Comparison of ENCODE assay signal across 15 cellular contexts in genomic region chr10:13877154-13877909, GRCh38.
DNase-seq lines count a peak whose midpoint lies in the region; ATAC-seq, FAIRE-seq and TF ChIP-seq lines count a peak whose summit lies in the region.
"Had no signal": no experiment of that assay in that cellular context is flagged by ENCODE, and none has a peak within 500 bp of the region (broad histone marks: within the 10 kb centered on the region; RNA-seq: fewer than 3 reads in every experiment).

No MANE protein-coding gene starts in this region.

- H3K9me3 Mint-ChIP-seq in CD8-positive, alpha-beta T cell: no peaks in the 10 kb centered on the region

- CTCF ChIA-PET in CD8-positive, alpha-beta T cell (lab: Charles Lee): no interaction called here
- CTCF ChIA-PET in RWPE1 (lab: Yijun Ruan, JAX): no interaction called here

- H3K9me3 ChIP-seq in fibroblast of lung (ENCODE audit: control insufficient read depth, insufficient read depth, low read depth, low read length) (no peaks in the 10 kb centered on the region), lower lobe of right lung (no peaks in the 10 kb centered on the region), thyroid gland (no peaks in the 10 kb centered on the region)
- H3K9me3 ChIP-seq in CD8-positive, alpha-beta T cell (ENCODE audit: low read length): no peaks in the 10 kb centered on the region

- H3K36me3 ChIP-seq in fibroblast of lung (ENCODE audit: control insufficient read depth, insufficient read depth, low read length): no peaks in the 10 kb centered on the region
- no peaks in the 10 kb centered on the region for H3K36me3 ChIP-seq in lower lobe of right lung
- H3K36me3 ChIP-seq in thyroid gland: no peaks in the 10 kb centered on the region
- no peaks in the 10 kb centered on the region for H3K36me3 ChIP-seq in CD8-positive, alpha-beta T cell (ENCODE audit: insufficient read depth, low read length)

- DNase-seq in HTR-8/SVneo (ENCODE audit: insufficient read length, low spot score): no peak
- DNase-seq in fibroblast of lung (ENCODE audit: low read depth in 2 of 2): peak; percentile 59 to 61
- no peak for DNase-seq in lower lobe of right lung
- DNase-seq in thyroid gland: peak; percentile 71 to 89
- DNase-seq in amniotic stem cell (lab: John Stamatoyannopoulos, UW): no peak
- DNase-seq in CD8-positive, alpha-beta T cell: no peak
- no peak for DNase-seq in urothelium cell line (ENCODE audit: low spot score)
- no peak for DNase-seq in RWPE1 (ENCODE audit: low spot score)
- DNase-seq: activated CD4-positive, alpha-beta T cell treated with anti-CD3 and anti-CD28 coated beads for 36 hours; activated effector memory CD4-positive, alpha-beta T cell treated with Interleukin-2 at 50 U/mL for 16 hours; CD4-positive, CD25-positive, alpha-beta regulatory T cell; NCI-H1436 treated with DMSO at 0.1 percent for 48 hours; small intestine; SW 1271 had no signal

- 35 to 46% methylated on average over 8 to 10 of the region's 11 CpGs for WGBS in thyroid gland, 2 donors

- H3K4me3 ChIP-seq in fibroblast of lung (replicated peaks in 1 of 4; ENCODE audit: control extremely low read depth in 1 of 4, insufficient read depth in 1 of 4, low read depth in 3 of 4, low read length in 4 of 4) (no peak overlapping the region), lower lobe of right lung (no peak overlapping the region), thyroid gland (replicated peaks in 1 of 3) (no peak overlapping the region)
- H3K4me3 ChIP-seq in CD8-positive, alpha-beta T cell (ENCODE audit: low read depth, low read length): no peak overlapping the region
- H3K4me3 ChIP-seq: hepatocyte had no signal

- peaks cover 6% of the 10 kb centered on the region for H3K4me1 Mint-ChIP-seq in CD8-positive, alpha-beta T cell (ENCODE audit: low read depth)

- H3K27me3 ChIP-seq in fibroblast of lung (ENCODE audit: control insufficient read depth, insufficient read depth, low read length): no peaks in the 10 kb centered on the region
- no peaks in the 10 kb centered on the region for H3K27me3 ChIP-seq in lower lobe of right lung (ENCODE audit: low read depth)
- no peaks in the 10 kb centered on the region for H3K27me3 ChIP-seq in thyroid gland
- H3K27me3 ChIP-seq in CD8-positive, alpha-beta T cell (ENCODE audit: insufficient read depth, low read length): no peaks in the 10 kb centered on the region
- H3K27me3 ChIP-seq: hepatocyte had no signal

- H3K4me1 ChIP-seq in fibroblast of lung (ENCODE audit: control insufficient read depth, extremely low read depth, insufficient read depth, low read length) (peaks cover 14% of the 10 kb centered on the region), lower lobe of right lung (peaks cover 30% of the 10 kb centered on the region), thyroid gland (peaks cover 18 to 22% of the 10 kb centered on the region in 2 donors)
- no peaks in the 10 kb centered on the region for H3K4me1 ChIP-seq in CD8-positive, alpha-beta T cell (ENCODE audit: insufficient read depth, low read length)

- no peak for TF ChIP-seq CTCF in fibroblast of lung (conservative IDR thresholded peaks at IDR 0.05 in 1 of 2, IDR thresholded peaks at IDR 0.05 in 1 of 2; ENCODE audit: low read depth in 1 of 2, low read length in 2 of 2)
- no peak for TF ChIP-seq CTCF in lower lobe of right lung (IDR thresholded peaks at IDR 0.05)
- TF ChIP-seq CTCF in thyroid gland (IDR thresholded peaks at IDR 0.05): no peak
- no peak for TF ChIP-seq CTCF in CD8-positive, alpha-beta T cell (IDR thresholded peaks at IDR 0.05)
- no peak for TF ChIP-seq CTCF in RWPE1 (conservative IDR thresholded peaks at IDR 0.05; ENCODE audit: low read depth)

- H3K36me3 Mint-ChIP-seq in CD8-positive, alpha-beta T cell: no peaks in the 10 kb centered on the region
- H3K36me3 Mint-ChIP-seq: CD4-positive, CD25-positive, alpha-beta regulatory T cell had no signal

- intact Hi-C loops in lower lobe of right lung (cut with DNase I): no loop called here
- intact Hi-C loops in thyroid gland (cut with DNase I): no loop called here
- intact Hi-C loops in CD8-positive, alpha-beta T cell (cut with DNase I, micrococcal nuclease): no loop called here

- H3K4me3 Mint-ChIP-seq in CD8-positive, alpha-beta T cell: no peak overlapping the region
- H3K4me3 Mint-ChIP-seq: activated CD4-positive, alpha-beta T cell treated with anti-CD3 and anti-CD28 coated beads for 36 hours; CD4-positive, CD25-positive, alpha-beta regulatory T cell had no signal

- no peak overlapping the region for H3K9ac ChIP-seq in fibroblast of lung (ENCODE audit: insufficient read depth, low read length)

- peak; percentile 52 for ATAC-seq in lower lobe of right lung
- ATAC-seq in CD8-positive, alpha-beta T cell: no peak
- ATAC-seq: activated CD4-positive, alpha-beta T cell treated with anti-CD3 and anti-CD28 coated beads for 36 hours had no signal

- peaks cover 5% of the 10 kb centered on the region for H3K27me3 Mint-ChIP-seq in CD8-positive, alpha-beta T cell (ENCODE audit: low read depth)
- H3K27me3 Mint-ChIP-seq: activated CD4-positive, alpha-beta T cell treated with anti-CD3 and anti-CD28 coated beads for 36 hours had no signal

- H2AFZ ChIP-seq in fibroblast of lung (ENCODE audit: low read length): no peak overlapping the region
- H2AFZ ChIP-seq: hepatocyte had no signal

- POLR2A ChIA-PET in CD8-positive, alpha-beta T cell (lab: Charles Lee): no interaction called here
- POLR2A ChIA-PET in RWPE1 (lab: Yijun Ruan, JAX; ENCODE audit: low non-redundant PET): no interaction called here

- H3K27ac ChIP-seq in fibroblast of lung (ENCODE audit: insufficient read depth, low read length): no peak overlapping the region
- H3K27ac ChIP-seq in lower lobe of right lung: peak overlapping the region; percentile 36
- peak overlapping the region; percentile 54 to 91 (median 74) for H3K27ac ChIP-seq in thyroid gland
- H3K27ac ChIP-seq in CD8-positive, alpha-beta T cell (ENCODE audit: low read depth, low read length): no peak overlapping the region
- H3K27ac ChIP-seq in RWPE1: no peak overlapping the region
- H3K27ac ChIP-seq: hepatocyte had no signal

- no peak overlapping the region for H3K27ac Mint-ChIP-seq in CD8-positive, alpha-beta T cell
- H3K27ac Mint-ChIP-seq: activated CD4-positive, alpha-beta T cell treated with anti-CD3 and anti-CD28 coated beads for 36 hours; CD4-positive, CD25-positive, alpha-beta regulatory T cell had no signal

- peak overlapping the region; percentile 42 for H3K4me2 ChIP-seq in fibroblast of lung (ENCODE audit: extremely low read depth, insufficient read depth, low read length)
- H3K4me2 ChIP-seq: hepatocyte had no signal

- H4K20me1 ChIP-seq in fibroblast of lung (ENCODE audit: control insufficient read depth, extremely low read depth, insufficient read depth, low read length): no peaks in the 10 kb centered on the region

- FAIRE-seq in HTR-8/SVneo (lab: Jason Lieb, UNC): peak; percentile 58
- no peak for FAIRE-seq in urothelium cell line (lab: Jason Lieb, UNC)
- FAIRE-seq: small intestine had no signal

- peaks cover 32% of the 10 kb centered on the region for H3K79me2 ChIP-seq in fibroblast of lung (ENCODE audit: control insufficient read depth, insufficient read depth, low read length)
- H3K79me2 ChIP-seq: hepatocyte had no signal

- no peak for TF ChIP-seq POLR2A in thyroid gland (IDR thresholded peaks at IDR 0.05)

Comparison
In these comparisons a context has a peak if more than half of its experiments do, and no peak if none do; other contexts are left out.
1. DNase-seq: peak in fibroblast of lung (2 of 2) and thyroid gland (2 of 2); none in HTR-8/SVneo (single experiment), lower lobe of right lung (single experiment), amniotic stem cell (single experiment), CD8-positive, alpha-beta T cell (0 of 7), urothelium cell line (single experiment) and RWPE1 (single experiment).
2. H3K27ac ChIP-seq: peak in lower lobe of right lung (single experiment) and thyroid gland (3 of 3); none in fibroblast of lung (single experiment), CD8-positive, alpha-beta T cell (single experiment) and RWPE1 (single experiment).